ENCODE assay signal across 3 cellular contexts in the genomic region with DNA sequence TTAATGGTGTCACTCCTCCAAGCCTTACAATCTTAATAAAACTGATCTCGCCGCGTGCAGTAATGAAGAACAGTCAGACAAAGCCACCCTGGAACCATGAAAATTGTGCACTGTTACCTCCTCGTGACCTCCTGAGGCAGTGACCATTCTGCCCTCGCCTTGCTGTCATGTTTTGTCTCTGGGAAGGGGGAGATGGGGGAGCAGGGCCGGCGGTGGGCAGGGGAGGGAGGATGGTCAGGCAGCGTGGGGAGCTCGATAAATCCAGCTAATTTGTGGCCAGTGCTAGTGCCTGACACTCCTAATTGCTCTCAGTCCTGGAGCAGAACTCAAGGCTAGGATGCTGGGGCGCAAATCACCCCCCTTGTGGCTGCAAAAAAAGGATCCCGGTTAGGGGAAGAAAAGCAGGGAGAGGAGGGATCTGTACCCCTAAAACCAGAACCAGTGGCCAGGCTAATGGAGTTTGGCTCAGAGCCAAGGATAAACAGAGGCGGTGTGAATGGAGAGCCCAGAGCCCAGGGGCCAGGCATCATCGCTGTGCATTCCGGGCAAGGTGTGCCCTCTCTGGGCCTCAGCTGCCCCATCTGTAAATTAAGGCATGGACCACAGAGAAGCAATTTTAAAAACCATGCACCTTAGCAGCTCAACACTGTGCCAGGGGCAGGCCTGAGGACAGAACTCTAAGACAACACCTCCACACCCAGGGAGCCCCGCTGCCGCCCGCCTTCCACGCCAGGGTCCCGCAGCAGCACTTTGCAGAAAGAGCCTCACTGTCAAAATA.
A peak's percentile ranks its signal among the peaks of the same experiment; 100 is the strongest.
TF ChIP-seq lines count a peak whose summit lies in the region.

No MANE protein-coding gene starts in this region.

TF ChIP-seq in GM23338, 12 proteins besides CTCF, POLR2A, EP300 and RAD21 (continues in another document):
- TF ChIP-seq POLR2AphosphoS5 (IDR thresholded peaks at IDR 0.05; ENCODE audit: low read depth) (no peak), ZNF114 (CRISPR knock-in tag; IDR thresholded peaks at IDR 0.05) (no peak), CREB1 (CRISPR knock-in tag; IDR thresholded peaks at IDR 0.05; ENCODE audit: low read depth) (no peak), EZH2phosphoT487 (IDR thresholded peaks at IDR 0.05; ENCODE audit: unreplicated experiment) (no peak)
- TF ChIP-seq, protein P1, sequence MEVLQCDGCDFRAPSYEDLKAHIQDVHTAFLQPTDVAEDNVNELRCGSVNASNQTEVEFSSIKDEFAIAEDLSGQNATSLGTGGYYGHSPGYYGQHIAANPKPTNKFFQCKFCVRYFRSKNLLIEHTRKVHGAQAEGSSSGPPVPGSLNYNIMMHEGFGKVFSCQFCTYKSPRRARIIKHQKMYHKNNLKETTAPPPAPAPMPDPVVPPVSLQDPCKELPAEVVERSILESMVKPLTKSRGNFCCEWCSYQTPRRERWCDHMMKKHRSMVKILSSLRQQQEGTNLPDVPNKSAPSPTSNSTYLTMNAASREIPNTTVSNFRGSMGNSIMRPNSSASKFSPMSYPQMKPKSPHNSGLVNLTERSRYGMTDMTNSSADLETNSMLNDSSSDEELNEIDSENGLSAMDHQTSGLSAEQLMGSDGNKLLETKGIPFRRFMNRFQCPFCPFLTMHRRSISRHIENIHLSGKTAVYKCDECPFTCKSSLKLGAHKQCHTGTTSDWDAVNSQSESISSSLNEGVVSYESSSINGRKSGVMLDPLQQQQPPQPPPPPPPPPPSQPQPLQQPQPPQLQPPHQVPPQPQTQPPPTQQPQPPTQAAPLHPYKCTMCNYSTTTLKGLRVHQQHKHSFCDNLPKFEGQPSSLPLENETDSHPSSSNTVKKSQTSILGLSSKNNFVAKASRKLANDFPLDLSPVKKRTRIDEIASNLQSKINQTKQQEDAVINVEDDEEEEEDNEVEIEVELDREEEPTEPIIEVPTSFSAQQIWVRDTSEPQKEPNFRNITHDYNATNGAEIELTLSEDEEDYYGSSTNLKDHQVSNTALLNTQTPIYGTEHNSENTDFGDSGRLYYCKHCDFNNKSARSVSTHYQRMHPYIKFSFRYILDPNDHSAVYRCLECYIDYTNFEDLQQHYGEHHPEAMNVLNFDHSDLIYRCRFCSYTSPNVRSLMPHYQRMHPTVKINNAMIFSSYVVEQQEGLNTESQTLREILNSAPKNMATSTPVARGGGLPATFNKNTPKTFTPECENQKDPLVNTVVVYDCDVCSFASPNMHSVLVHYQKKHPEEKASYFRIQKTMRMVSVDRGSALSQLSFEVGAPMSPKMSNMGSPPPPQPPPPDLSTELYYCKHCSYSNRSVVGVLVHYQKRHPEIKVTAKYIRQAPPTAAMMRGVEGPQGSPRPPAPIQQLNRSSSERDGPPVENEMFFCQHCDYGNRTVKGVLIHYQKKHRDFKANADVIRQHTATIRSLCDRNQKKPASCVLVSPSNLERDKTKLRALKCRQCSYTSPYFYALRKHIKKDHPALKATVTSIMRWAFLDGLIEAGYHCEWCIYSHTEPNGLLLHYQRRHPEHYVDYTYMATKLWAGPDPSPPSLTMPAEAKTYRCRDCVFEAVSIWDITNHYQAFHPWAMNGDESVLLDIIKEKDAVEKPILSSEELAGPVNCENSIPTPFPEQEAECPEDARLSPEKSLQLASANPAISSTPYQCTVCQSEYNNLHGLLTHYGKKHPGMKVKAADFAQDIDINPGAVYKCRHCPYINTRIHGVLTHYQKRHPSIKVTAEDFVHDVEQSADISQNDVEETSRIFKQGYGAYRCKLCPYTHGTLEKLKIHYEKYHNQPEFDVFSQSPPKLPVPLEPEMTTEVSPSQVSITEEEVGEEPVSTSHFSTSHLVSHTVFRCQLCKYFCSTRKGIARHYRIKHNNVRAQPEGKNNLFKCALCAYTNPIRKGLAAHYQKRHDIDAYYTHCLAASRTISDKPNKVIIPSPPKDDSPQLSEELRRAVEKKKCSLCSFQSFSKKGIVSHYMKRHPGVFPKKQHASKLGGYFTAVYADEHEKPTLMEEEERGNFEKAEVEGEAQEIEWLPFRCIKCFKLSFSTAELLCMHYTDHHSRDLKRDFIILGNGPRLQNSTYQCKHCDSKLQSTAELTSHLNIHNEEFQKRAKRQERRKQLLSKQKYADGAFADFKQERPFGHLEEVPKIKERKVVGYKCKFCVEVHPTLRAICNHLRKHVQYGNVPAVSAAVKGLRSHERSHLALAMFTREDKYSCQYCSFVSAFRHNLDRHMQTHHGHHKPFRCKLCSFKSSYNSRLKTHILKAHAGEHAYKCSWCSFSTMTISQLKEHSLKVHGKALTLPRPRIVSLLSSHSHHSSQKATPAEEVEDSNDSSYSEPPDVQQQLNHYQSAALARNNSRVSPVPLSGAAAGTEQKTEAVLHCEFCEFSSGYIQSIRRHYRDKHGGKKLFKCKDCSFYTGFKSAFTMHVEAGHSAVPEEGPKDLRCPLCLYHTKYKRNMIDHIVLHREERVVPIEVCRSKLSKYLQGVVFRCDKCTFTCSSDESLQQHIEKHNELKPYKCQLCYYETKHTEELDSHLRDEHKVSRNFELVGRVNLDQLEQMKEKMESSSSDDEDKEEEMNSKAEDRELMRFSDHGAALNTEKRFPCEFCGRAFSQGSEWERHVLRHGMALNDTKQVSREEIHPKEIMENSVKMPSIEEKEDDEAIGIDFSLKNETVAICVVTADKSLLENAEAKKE (CRISPR knock-in tag; IDR thresholded peaks at IDR 0.05), result no peak

TF ChIP-seq in IMR-90, 13 proteins besides CTCF, POLR2A, EP300 and RAD21:
- TF ChIP-seq RCOR1 (IDR thresholded peaks at IDR 0.05; ENCODE audit: insufficient replicate concordance, low read length) (no peak), CEBPB (IDR thresholded peaks at IDR 0.05; ENCODE audit: low read depth, low read length) (no peak), MAZ (IDR thresholded peaks at IDR 0.05; ENCODE audit: borderline replicate concordance, low read depth, low read length) (no peak), FOS (IDR thresholded peaks at IDR 0.05; ENCODE audit: low read depth, low read length) (no peak), BHLHE40 (IDR thresholded peaks at IDR 0.05; ENCODE audit: low read depth, low read length) (no peak), MAFK (IDR thresholded peaks at IDR 0.05; ENCODE audit: low read depth, low read length) (no peak), NFE2L2 (IDR thresholded peaks at IDR 0.05; ENCODE audit: low read depth, low read length) (no peak), SMC3 (IDR thresholded peaks at IDR 0.05; ENCODE audit: low read depth, low read length) (no peak)
- TF ChIP-seq, protein P2, sequence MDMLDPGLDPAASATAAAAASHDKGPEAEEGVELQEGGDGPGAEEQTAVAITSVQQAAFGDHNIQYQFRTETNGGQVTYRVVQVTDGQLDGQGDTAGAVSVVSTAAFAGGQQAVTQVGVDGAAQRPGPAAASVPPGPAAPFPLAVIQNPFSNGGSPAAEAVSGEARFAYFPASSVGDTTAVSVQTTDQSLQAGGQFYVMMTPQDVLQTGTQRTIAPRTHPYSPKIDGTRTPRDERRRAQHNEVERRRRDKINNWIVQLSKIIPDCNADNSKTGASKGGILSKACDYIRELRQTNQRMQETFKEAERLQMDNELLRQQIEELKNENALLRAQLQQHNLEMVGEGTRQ (IDR thresholded peaks at IDR 0.05; ENCODE audit: low read depth, low read length), result no peak
- TF ChIP-seq, protein P3, sequence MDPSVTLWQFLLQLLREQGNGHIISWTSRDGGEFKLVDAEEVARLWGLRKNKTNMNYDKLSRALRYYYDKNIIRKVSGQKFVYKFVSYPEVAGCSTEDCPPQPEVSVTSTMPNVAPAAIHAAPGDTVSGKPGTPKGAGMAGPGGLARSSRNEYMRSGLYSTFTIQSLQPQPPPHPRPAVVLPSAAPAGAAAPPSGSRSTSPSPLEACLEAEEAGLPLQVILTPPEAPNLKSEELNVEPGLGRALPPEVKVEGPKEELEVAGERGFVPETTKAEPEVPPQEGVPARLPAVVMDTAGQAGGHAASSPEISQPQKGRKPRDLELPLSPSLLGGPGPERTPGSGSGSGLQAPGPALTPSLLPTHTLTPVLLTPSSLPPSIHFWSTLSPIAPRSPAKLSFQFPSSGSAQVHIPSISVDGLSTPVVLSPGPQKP (IDR thresholded peaks at IDR 0.05; ENCODE audit: borderline replicate concordance, low read depth, low read length), result no peak

TF ChIP-seq in K562, 482 proteins besides CTCF, POLR2A, EP300 and RAD21:
- peak; percentile 84 for TF ChIP-seq NFIC (IDR thresholded peaks at IDR 0.05)
- TF ChIP-seq ZNF644 (tag; IDR thresholded peaks at IDR 0.05; ENCODE audit: low read depth), result no peak
- TF ChIP-seq ZFP36 (IDR thresholded peaks at IDR 0.05; ENCODE audit: low read depth, low read length, partially characterized antibody), result peak; percentile 18
TF ChIP-seq in K562: peak in this region for 2.
